In the genomic region with DNA sequence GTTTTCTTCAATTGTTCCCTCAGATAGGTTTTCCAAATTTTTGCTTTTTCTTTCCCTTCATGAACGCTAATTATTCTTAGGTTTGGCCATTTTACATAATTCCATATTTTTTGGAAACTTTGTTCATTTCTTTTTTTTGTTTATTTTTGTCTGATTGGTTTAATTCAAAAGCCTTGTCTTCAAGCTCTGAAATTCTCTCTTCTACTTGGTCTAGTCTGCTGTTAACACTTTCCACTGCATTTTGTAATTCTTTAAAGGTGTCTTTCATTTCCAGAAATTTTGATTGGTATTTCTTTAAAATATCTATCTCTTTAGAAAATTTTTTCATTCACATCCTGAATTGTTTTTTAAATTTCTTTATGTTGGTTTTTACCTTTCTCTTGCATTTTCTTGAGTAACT, we compare ENCODE assay signal across 21 cellular contexts.
DNase-seq lines count a peak whose midpoint lies in the region; ATAC-seq, FAIRE-seq and TF ChIP-seq lines count a peak whose summit lies in the region.
"Had no signal": no experiment of that assay in that cellular context is flagged by ENCODE, and none has a peak within 500 bp of the region (broad histone marks: within the 10 kb centered on the region; RNA-seq: fewer than 3 reads in every experiment).

No MANE protein-coding gene starts in this region.

- TF ChIP-seq CTCF in left ventricle myocardium inferior (IDR thresholded peaks at IDR 0.05; ENCODE audit: borderline replicate concordance): no peak
- no peak for TF ChIP-seq CTCF in heart left ventricle (IDR thresholded peaks at IDR 0.05)

- ATAC-seq in heart left ventricle: no peak
- ATAC-seq in HG03378 (IDR thresholded peaks at IDR 0.05; ENCODE audit: unreplicated experiment): no peak
- ATAC-seq: CD8-positive, alpha-beta T cell had no signal

- peak overlapping the region; percentile 9 for H3K27ac ChIP-seq in left ventricle myocardium inferior (replicated peaks)
- H3K27ac ChIP-seq in heart left ventricle: no peak overlapping the region
- no peak overlapping the region for H3K27ac ChIP-seq in small intestine (ENCODE audit: low read depth in 1 of 2, low read length in 1 of 2)
- H3K27ac ChIP-seq: BLaER1 treated with 17β-estradiol and CSF1 and Interleukin-3, amounts not matched to agents 10 nM and 100 nM; C4-2B had no signal

- 90 to 99% (median 95%) methylated on average over 1 of the region's 1 CpG for WGBS in heart left ventricle, 4 donors
- 85 to 95% (median 91%) methylated on average over 1 of the region's 1 CpG for WGBS in small intestine, 3 donors

- peaks cover 33% of the 10 kb centered on the region for H3K4me1 ChIP-seq in left ventricle myocardium inferior
- peaks cover 3 to 33% (median 22%) of the 10 kb centered on the region in 12 donors for H3K4me1 ChIP-seq in heart left ventricle
- no peaks in the 10 kb centered on the region for H3K4me1 ChIP-seq in small intestine (ENCODE audit: control insufficient read depth in 2 of 2, insufficient read depth in 1 of 2, low read depth in 1 of 2, low read length in 1 of 2)
- H3K4me1 ChIP-seq: Caco-2 had no signal

- intact Hi-C loops in left ventricle myocardium inferior (cut with micrococcal nuclease): no loop called here
- intact Hi-C loops in heart left ventricle (cut with DNase I): loop anchor here in 1 of 10 donors (5.0 kb wide), 1 partner anchor 65 kb away; a partner anchor contains a TSS

- no peaks in the 10 kb centered on the region for H3K36me3 ChIP-seq in left ventricle myocardium inferior
- no peaks in the 10 kb centered on the region for H3K36me3 ChIP-seq in heart left ventricle
- H3K36me3 ChIP-seq in small intestine (ENCODE audit: control insufficient read depth in 2 of 2, insufficient read depth in 2 of 2, low read length in 2 of 2): no peaks in the 10 kb centered on the region

- peaks cover 22% of the 10 kb centered on the region for H3K9me3 ChIP-seq in left ventricle myocardium inferior (replicated peaks)
- peaks cover 0 to 30% (median 3%) of the 10 kb centered on the region in 12 donors for H3K9me3 ChIP-seq in heart left ventricle
- no peaks in the 10 kb centered on the region for H3K9me3 ChIP-seq in small intestine (ENCODE audit: control insufficient read depth, low read depth)

- no peak overlapping the region for H3K4me3 ChIP-seq in left ventricle myocardium inferior
- no peak overlapping the region for H3K4me3 ChIP-seq in heart left ventricle
- H3K4me3 ChIP-seq in small intestine (ENCODE audit: low read depth in 1 of 2, low read length in 2 of 2): no peak overlapping the region
- H3K4me3 ChIP-seq: BLaER1 treated with 17β-estradiol and CSF1 and Interleukin-3, amounts not matched to agents 10 nM and 100 nM had no signal

- H3K27me3 ChIP-seq in left ventricle myocardium inferior (ENCODE audit: low read depth): no peaks in the 10 kb centered on the region
- H3K27me3 ChIP-seq in heart left ventricle: no peaks in the 10 kb centered on the region
- H3K27me3 ChIP-seq in small intestine (ENCODE audit: control insufficient read depth in 2 of 2, insufficient read depth in 2 of 2, low read length in 2 of 2): no peaks in the 10 kb centered on the region
- H3K27me3 ChIP-seq: BLaER1 treated with 17β-estradiol and CSF1 and Interleukin-3, amounts not matched to agents 10 nM and 100 nM had no signal

- FAIRE-seq in colon (lab: Jason Lieb, UNC) (peak; percentile 85), small intestine (lab: Jason Lieb, UNC) (peak; percentile 36)
- FAIRE-seq: A204.1, D721Med, G401.6, GM12891, GM19239 had no signal

- TF ChIP-seq POLR2A in heart left ventricle (IDR thresholded peaks at IDR 0.05): no peak

- DNase-seq in left ventricle myocardium inferior (no peak), heart left ventricle (no peak), small intestine (no peak), NCI-H1694 treated with DMSO at 0.1 percent for 48 hours (lab: John Stamatoyannopoulos, UW) (no peak)
- DNase-seq: 8988T; AML-193; Caco-2; Calu3; CD4-positive, alpha-beta T cell; CD8-positive, alpha-beta T cell; DMS79 treated with DMSO at 0.1 percent for 48 hours; GF-D8 had no signal
